ENCODE assay signal across 8 cellular contexts in genomic region chr11:16924826-16925494, GRCh38.
DNase-seq lines count a peak whose midpoint lies in the region; ATAC-seq and TF ChIP-seq lines count a peak whose summit lies in the region.

No MANE protein-coding gene starts in this region.

- no TSS peak for BruUV-seq in HCT116 (replicated peaks; lab: Mats Ljungman, UMichigan)

- peaks cover 27 to 48% of the 10 kb centered on the region in 2 experiments for H3K4me1 ChIP-seq in HCT116 (ENCODE audit: control insufficient read depth in 1 of 2, insufficient read depth in 2 of 2, low read length in 2 of 2)
- H3K4me1 ChIP-seq in SJCRH30 = peaks cover 3% of the 10 kb centered on the region; the same call in 1 of the 2 replicates

- CTCF ChIA-PET in HCT116 (lab: Charles Lee) = interaction anchor here (1.6 kb wide), 1 partner anchor 9 kb away, joined by 3 read pairs; no protein-coding TSS in a partner anchor

- peak; percentile 89 for ATAC-seq in HCT116

- no peak for TF ChIP-seq POLR2A in HCT116 (IDR thresholded peaks at IDR 0.05; ENCODE audit: borderline replicate concordance, extremely low read depth, insufficient read depth, insufficient read length)

- intact Hi-C loops in HCT116 (cut with micrococcal nuclease) = no loop called here

- no peaks in the 10 kb centered on the region for H3K9me2 ChIP-seq in HCT116 (ENCODE audit: insufficient read depth)
- no peaks in the 10 kb centered on the region for H3K9me2 ChIP-seq in neural cell (ENCODE audit: insufficient read depth, low read length)

- TF ChIP-seq CTCF in HCT116 (IDR thresholded peaks at IDR 0.05 in 2 of 3, conservative IDR thresholded peaks at IDR 0.05 in 1 of 3; ENCODE audit: borderline replicate concordance in 1 of 3, insufficient read depth in 1 of 3, low read depth in 2 of 3, low read length in 2 of 3) (no peak), neural cell (IDR thresholded peaks at IDR 0.05; ENCODE audit: poor library complexity, severe bottlenecking) (no peak)

- H3K9me3 ChIP-seq in HCT116 (ENCODE audit: control insufficient read depth in 1 of 2, insufficient read depth in 1 of 2, low read depth in 1 of 2, low read length in 2 of 2) = no peaks in the 10 kb centered on the region
- no peaks in the 10 kb centered on the region for H3K9me3 ChIP-seq in SJCRH30 (replicated peaks)
- no peaks in the 10 kb centered on the region for H3K9me3 ChIP-seq in neural cell (ENCODE audit: low read length)

- H3K27ac ChIP-seq in HCT116 (ENCODE audit: low read depth, low read length) (peak overlapping the region; percentile 40), SJCRH30 (no peak overlapping the region), neural cell (ENCODE audit: low read length) (peak overlapping the region; percentile 51)

- H3K36me3 ChIP-seq in HCT116 (ENCODE audit: control insufficient read depth in 1 of 2, insufficient read depth in 2 of 2, low read length in 2 of 2) (no peaks in the 10 kb centered on the region), SJCRH30 (no peaks in the 10 kb centered on the region), neural cell (ENCODE audit: insufficient read depth, low read length) (no peaks in the 10 kb centered on the region)

- DNase-seq in Daoy (ENCODE audit: low read depth) (peak; percentile 62), HCT116 (ENCODE audit: low read depth, low spot score) (peak; percentile 78), SJCRH30 (peak; percentile 37 to 48), fibroblast of peridontal ligament (ENCODE audit: extremely low read depth) (peak; percentile 36), dermis blood vessel endothelial cell (no peak), NCI-H345 (lab: John Stamatoyannopoulos, UW) (no peak), NCI-H2196 treated with DMSO at 0.1 percent for 48 hours (lab: John Stamatoyannopoulos, UW; ENCODE audit: unreplicated experiment) (no peak)

- H4K20me1 ChIP-seq in HCT116 (ENCODE audit: insufficient read depth) (no peaks in the 10 kb centered on the region), neural cell (ENCODE audit: insufficient read depth) (no peaks in the 10 kb centered on the region)

- H3K27me3 ChIP-seq in HCT116 (ENCODE audit: insufficient read depth, low read length) (no peaks in the 10 kb centered on the region), SJCRH30 (peaks cover 28% of the 10 kb centered on the region), neural cell (ENCODE audit: insufficient read depth, low read depth, low read length) (peaks cover 19% of the 10 kb centered on the region)

- H3K79me2 ChIP-seq in HCT116 (ENCODE audit: insufficient read depth, low read length) = no peaks in the 10 kb centered on the region
- H3K79me2 ChIP-seq in neural cell (replicated peaks; ENCODE audit: insufficient read depth, low read length) = peaks cover 22% of the 10 kb centered on the region

- peak overlapping the region; percentile 51 to 68 for H3K4me3 ChIP-seq in HCT116 (replicated peaks in 1 of 2; ENCODE audit: low read depth in 1 of 2, low read length in 2 of 2)
- H3K4me3 ChIP-seq in SJCRH30 = peak overlapping the region; percentile 37
- peak overlapping the region; percentile 77 for H3K4me3 ChIP-seq in neural cell (ENCODE audit: low read length)

- POLR2A ChIA-PET in HCT116 (lab: Charles Lee) = interaction anchor here (0.6 to 1.2 kb wide), 2 partner anchors 153 to 171 kb away, joined by 4 to 5 read pairs; partner anchors contain the start of gene RPS13

- no peak for TF ChIP-seq EP300 in neural cell (conservative IDR thresholded peaks at IDR 0.05; ENCODE audit: poor library complexity, severe bottlenecking)

- H3K9ac ChIP-seq in HCT116 (ENCODE audit: low read length) (peak overlapping the region; percentile 61), neural cell (ENCODE audit: low read length) (peak overlapping the region; percentile 73)

- RAD21 ChIA-PET in HCT116 (lab: Charles Lee; ENCODE audit: low non-redundant PET in 1 of 2, low total read pairs in 2 of 2, uncharacterized antibody in 2 of 2, unreplicated experiment in 2 of 2) = interaction anchor here in 1 of 2 experiments (0.6 kb wide), 1 partner anchor 153 kb away, joined by 5 read pairs; the partner anchor contains the start of gene RPS13

- TF ChIP-seq RAD21 in HCT116 (IDR thresholded peaks at IDR 0.05; ENCODE audit: low read depth) (no peak), neural cell (conservative IDR thresholded peaks at IDR 0.05) (no peak)

- H3F3A ChIP-seq in neural cell (ENCODE audit: insufficient read depth, low read length, poor library complexity, severe bottlenecking) = no peaks in the 10 kb centered on the region

- peak overlapping the region; percentile 98 for H3K4me2 ChIP-seq in HCT116 (ENCODE audit: low read length)
- peak overlapping the region; percentile 60 for H3K4me2 ChIP-seq in neural cell (ENCODE audit: low read length)

- H2AFZ ChIP-seq in HCT116 (ENCODE audit: low read depth, low read length, poor library complexity, severe bottlenecking) (no peak overlapping the region), neural cell (ENCODE audit: low read depth, low read length) (peak overlapping the region; percentile 42)

TF ChIP-seq in HCT116, 20 proteins besides CTCF, POLR2A, EP300 and RAD21 (continues in another document):
- TF ChIP-seq EGR1 (IDR thresholded peaks at IDR 0.05; ENCODE audit: low read depth) (peak; percentile 62; the same call in 1 of the 2 replicates), EZH2phosphoT487 (IDR thresholded peaks at IDR 0.05; ENCODE audit: borderline replicate concordance) (no peak), REST (IDR thresholded peaks at IDR 0.05; ENCODE audit: low read depth) (no peak), JUND (IDR thresholded peaks at IDR 0.05) (peak; percentile 55), FOSL1 (IDR thresholded peaks at IDR 0.05; ENCODE audit: low read depth) (peak; percentile 36; the same call in 1 of the 2 replicates), EZH2 (IDR thresholded peaks at IDR 0.05) (no peak), MAX (IDR thresholded peaks at IDR 0.05) (peak; percentile 52; the same call in 1 of the 2 replicates)

TF ChIP-seq in neural cell, 6 proteins besides CTCF, POLR2A, EP300 and RAD21:
- TF ChIP-seq REST (IDR thresholded peaks at IDR 0.05; ENCODE audit: borderline replicate concordance) (no peak), EZH2 (IDR thresholded peaks at IDR 0.05; ENCODE audit: borderline replicate concordance, insufficient read depth, low read length, poor library complexity, severe bottlenecking) (no peak), SMC3 (conservative IDR thresholded peaks at IDR 0.05; ENCODE audit: poor library complexity) (no peak)

Comparison
In these comparisons a context has a peak if more than half of its experiments do, and no peak if none do; other contexts are left out.
1. DNase-seq: peak in Daoy (single experiment), HCT116 (single experiment), SJCRH30 (2 of 2) and fibroblast of peridontal ligament (single experiment); none in dermis blood vessel endothelial cell (single experiment), NCI-H345 (single experiment) and NCI-H2196 treated with DMSO at 0.1 percent for 48 hours (single experiment).
2. Peak in every context shown above with its lines, with median percentiles within 50 percentile points of each other: H3K4me3 ChIP-seq.